ENCODE assay signal across 17 cellular contexts in genomic region chr4:145276044-145276443, GRCh38.
"Had no signal": no experiment of that assay in that cellular context is flagged by ENCODE, and none has a peak within 500 bp of the region (broad histone marks: within the 10 kb centered on the region; RNA-seq: fewer than 3 reads in every experiment).

No MANE protein-coding gene starts in this region.

- H3K9me3 ChIP-seq: esophagus muscularis mucosa, gastroesophageal sphincter, mucosa of descending colon, ovary, right atrium auricular region, thyroid gland had no signal

- H3K4me2 ChIP-seq: hepatocyte, neural progenitor cell, smooth muscle cell had no signal

- H3K27ac ChIP-seq: epithelial cell of prostate, esophagus muscularis mucosa, gastroesophageal sphincter, hepatocyte, neural progenitor cell, ovary, right atrium auricular region, thyroid gland had no signal

- ATAC-seq: gastroesophageal sphincter; left colon; mucosa of descending colon; natural killer cell treated with Interleukin-12 subunit alpha and Interleukin-12 subunit beta and Interleukin-15 and Interleukin-18, amount 100 ng/mL, for 72 hours had no signal

- H3K27me3 ChIP-seq: esophagus muscularis mucosa, gastroesophageal sphincter, hepatocyte, neural progenitor cell, ovary, right atrium auricular region, thyroid gland had no signal

- H3K4me1 ChIP-seq: neural progenitor cell, thyroid gland had no signal

- H2AFZ ChIP-seq: hepatocyte, neural progenitor cell had no signal

- H3K36me3 ChIP-seq: esophagus muscularis mucosa, gastroesophageal sphincter, neural progenitor cell, ovary, right atrium auricular region, thyroid gland had no signal

- H3K4me3 ChIP-seq: esophagus muscularis mucosa, gastroesophageal sphincter, hepatocyte, mucosa of descending colon, neural progenitor cell, ovary, right atrium auricular region, smooth muscle cell, thyroid gland had no signal

- H3K9ac ChIP-seq: neural progenitor cell had no signal

- DNase-seq: effector memory CD4-positive, alpha-beta T cell; foreskin fibroblast; left colon; mucosa of descending colon; nucleus accumbens; ovary; stimulated activated CD4-positive, alpha-beta T cell treated with anti-CD3 and anti-CD28 coated beads, Interleukin-2, amount 100 ng/mL, for 48 hours; stimulated activated naive CD4-positive, alpha-beta T cell treated with Interleukin-2 at 50 U/mL for 16 hours; thyroid gland had no signal
